ENCODE assay signal across 7 cellular contexts in genomic region chr21:10385898-10386527, GRCh38.
A peak's percentile ranks its signal among the peaks of the same experiment; 100 is the strongest.
DNase-seq lines count a peak whose midpoint lies in the region; ATAC-seq and TF ChIP-seq lines count a peak whose summit lies in the region.
"Not testable (repeated sequence)": the region's sequence is repeated elsewhere in the genome, so short reads cannot be mapped to it uniquely, and the experiment has no call there.

No MANE protein-coding gene starts in this region.

- not testable (repeated sequence) for H4K20me1 ChIP-seq in hepatocyte (ENCODE audit: insufficient read depth, poor library complexity, severe bottlenecking)

- not testable (repeated sequence) for H3K27me3 ChIP-seq in HUES48 (ENCODE audit: control insufficient read depth, insufficient read depth, low read length); hepatocyte; lower lobe of right lung (ENCODE audit: low read depth); upper lobe of right lung

- ATAC-seq in Right ventricle myocardium inferior = peak; percentile 11
- peak; percentile 6 to 9 for ATAC-seq in lower lobe of right lung
- ATAC-seq in omental fat pad (ENCODE audit: low FRiP score) = peak; percentile 19
- ATAC-seq in upper lobe of right lung = not testable (repeated sequence)

- peak; percentile 13 for DNase-seq in dedifferentiated amniotic fluid mesenchymal stem cell (ENCODE audit: extremely low spot score)
- DNase-seq in Right ventricle myocardium inferior (ENCODE audit: missing footprints) = peak; percentile 60
- DNase-seq in hepatocyte (ENCODE audit: low spot score) = peak; percentile 5
- peak; percentile 44 for DNase-seq in lower lobe of right lung
- DNase-seq in omental fat pad (ENCODE audit: low spot score) = not testable (repeated sequence)
- peak; percentile 64 for DNase-seq in upper lobe of right lung

- not testable (repeated sequence) for H3K9me2 ChIP-seq in hepatocyte (replicated peaks; ENCODE audit: insufficient read depth)

- not testable (repeated sequence) for H3K27ac ChIP-seq in HUES48 (ENCODE audit: low read depth, low read length); hepatocyte; lower lobe of right lung; upper lobe of right lung

- H3K4me3 ChIP-seq in HUES48 (ENCODE audit: low read depth, low read length) = peak overlapping the region; percentile 33; the same call in 1 of the 2 replicates
- H3K4me3 ChIP-seq in hepatocyte, lower lobe of right lung, upper lobe of right lung: not testable (repeated sequence)

- H3K9me3 ChIP-seq in HUES48 (ENCODE audit: control insufficient read depth, insufficient read depth, low read length) = peaks cover 89% of the 10 kb centered on the region
- peaks cover 20% of the 10 kb centered on the region for H3K9me3 ChIP-seq in hepatocyte (ENCODE audit: low read depth)
- H3K9me3 ChIP-seq in lower lobe of right lung = peaks cover 50% of the 10 kb centered on the region
- not testable (repeated sequence) for H3K9me3 ChIP-seq in upper lobe of right lung

- intact Hi-C loops in Right ventricle myocardium inferior (cut with DNase I); lower lobe of right lung (cut with DNase I); upper lobe of right lung (cut with DNase I): not testable (repeated sequence)

- not testable (repeated sequence) for H3K4me2 ChIP-seq in hepatocyte

- H3K4me1 ChIP-seq in HUES48 (ENCODE audit: control insufficient read depth, insufficient read depth, low read length); hepatocyte (ENCODE audit: insufficient read depth); lower lobe of right lung; upper lobe of right lung: not testable (repeated sequence)

- not testable (repeated sequence) for H3K9ac ChIP-seq in HUES48 (ENCODE audit: low read depth, low read length)

- WGBS in hepatocyte (ENCODE audit: low lambda C conversion rate, missing lambda C conversion rate) = 65% methylated on average over 13 of the region's 13 CpGs

- not testable (repeated sequence) for H3K36me3 ChIP-seq in HUES48 (ENCODE audit: control insufficient read depth, insufficient read depth, low read length); hepatocyte (replicated peaks; ENCODE audit: insufficient read depth, low read depth); lower lobe of right lung; upper lobe of right lung

- H2AFZ ChIP-seq in hepatocyte = not testable (repeated sequence)

- TF ChIP-seq CTCF in hepatocyte (IDR thresholded peaks at IDR 0.05; ENCODE audit: poor library complexity); lower lobe of right lung (IDR thresholded peaks at IDR 0.05); omental fat pad (IDR thresholded peaks at IDR 0.05); upper lobe of right lung (IDR thresholded peaks at IDR 0.05): not testable (repeated sequence)

- H3K79me2 ChIP-seq in hepatocyte = not testable (repeated sequence)
